In the genomic region with DNA sequence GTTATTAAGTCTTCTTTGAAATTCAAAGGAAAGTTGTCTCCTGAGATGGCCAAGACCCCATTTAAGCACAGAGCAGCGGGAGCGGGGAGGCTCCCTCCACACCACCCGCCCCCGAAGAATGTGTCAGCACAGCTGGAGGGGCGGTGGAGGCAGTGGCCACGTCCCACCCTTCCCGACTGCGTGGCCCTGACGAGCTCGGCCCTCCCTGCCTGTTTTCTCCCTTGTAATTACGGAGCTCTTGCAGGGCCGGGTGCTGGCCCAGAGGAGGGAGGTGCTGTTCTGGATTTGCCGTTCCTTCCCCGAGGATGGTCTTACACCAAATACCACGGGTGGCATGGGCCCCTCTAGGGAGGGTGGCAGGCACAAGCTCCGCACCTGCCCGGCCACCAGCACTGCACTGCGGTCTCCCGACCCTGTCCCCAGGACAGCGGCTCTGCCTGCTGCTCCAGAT, we compare ENCODE assay signal across 16 cellular contexts. TPM values are rescaled to one million over a fixed set of nuclear protein-coding genes. Genes with fewer than 3 reads are reported as not detected.
DNase-seq lines count a peak whose midpoint lies in the region; ATAC-seq and TF ChIP-seq lines count a peak whose summit lies in the region.
"Had no signal": no experiment of that assay in that cellular context is flagged by ENCODE, and none has a peak within 500 bp of the region (broad histone marks: within the 10 kb centered on the region; RNA-seq: fewer than 3 reads in every experiment).

No MANE protein-coding gene starts in this region.

- H3K4me3 ChIP-seq in choroid plexus epithelial cell (ENCODE audit: low read depth, low read length) = no peak overlapping the region

- ATAC-seq in sciatic nerve (peak; percentile 9), GM18517 (IDR thresholded peaks at IDR 0.05; ENCODE audit: unreplicated experiment) (no peak), HG02623 (IDR thresholded peaks at IDR 0.05; ENCODE audit: unreplicated experiment) (no peak), GM21717 (IDR thresholded peaks at IDR 0.05; ENCODE audit: unreplicated experiment) (no peak)

- intact Hi-C loops in sciatic nerve (cut with DNase I) = loop anchor here (5.0 kb wide), 1 partner anchor 1439 kb away; no protein-coding TSS in a partner anchor

- DNase-seq in DMS 273 (lab: John Stamatoyannopoulos, UW; ENCODE audit: unreplicated experiment) (peak; percentile 52), DMS 273 treated with DMSO at 0.1 percent for 48 hours (lab: John Stamatoyannopoulos, UW) (no peak), NCI-H2227 (lab: John Stamatoyannopoulos, UW; ENCODE audit: unreplicated experiment) (peak; percentile 78), choroid plexus epithelial cell (ENCODE audit: low read depth) (peak; percentile 11), sciatic nerve (ENCODE audit: low spot score) (no peak)
- DNase-seq: CD4-positive, CD25-positive, alpha-beta regulatory T cell; DMS79 treated with DMSO at 0.1 percent for 48 hours; GDM1; KBM-7; NCI-H1092 treated with DMSO at 0.1 percent for 48 hours; NCI-H1694; NCI-H446 treated with DMSO at 0.1 percent for 48 hours; NCI-H774 had no signal

- no peak for TF ChIP-seq CTCF in choroid plexus epithelial cell (conservative IDR thresholded peaks at IDR 0.05; ENCODE audit: low read depth, low read length)

RNA-seq across cellular contexts. Expression of a gene that starts 31.0 kb away (rescaled TPM):
- total RNA-seq in sciatic nerve = 12.3 TPM

RNA-seq across cellular contexts. Expression of a gene that starts 50.3 kb away (rescaled TPM):
- 58.4 TPM for total RNA-seq in sciatic nerve

Comparison
In these comparisons a context has a peak if more than half of its experiments do, and no peak if none do; other contexts are left out.
1. DNase-seq: peak in DMS 273 (single experiment), NCI-H2227 (single experiment) and choroid plexus epithelial cell (single experiment); none in DMS 273 treated with DMSO at 0.1 percent for 48 hours (single experiment) and sciatic nerve (single experiment).